In genomic region chr13:40665061-40665753, GRCh38 we compare ENCODE assay signal across 2 cellular contexts.
TF ChIP-seq lines count a peak whose summit lies in the region.

No MANE protein-coding gene starts in this region.

TF ChIP-seq in SK-N-SH, 30 proteins besides CTCF, POLR2A, EP300 and RAD21 (continued from another document):
- no peak for TF ChIP-seq IRF3 (IDR thresholded peaks at IDR 0.05; ENCODE audit: low read depth, low read length)

TF ChIP-seq in K562, 482 proteins besides CTCF, POLR2A, EP300 and RAD21 (continued from another document and continues in another):
- TF ChIP-seq E2F6 (IDR thresholded peaks at IDR 0.05; ENCODE audit: borderline replicate concordance in 1 of 2, extremely low read depth in 1 of 2, insufficient read depth in 1 of 2, insufficient read length in 1 of 2, low read depth in 1 of 2, low read length in 1 of 2, poor library complexity in 1 of 2, severe bottlenecking in 1 of 2) (peak in 1 of 2 experiments; percentile 5), MYC (IDR thresholded peaks at IDR 0.05; ENCODE audit: low read depth, low read length) (no peak), MYC (CRISPR knock-in tag; IDR thresholded peaks at IDR 0.05; ENCODE audit: borderline replicate concordance, low read depth) (no peak), ETV5 (CRISPR knock-in tag; IDR thresholded peaks at IDR 0.05; ENCODE audit: low read depth) (no peak), CCNT2 (IDR thresholded peaks at IDR 0.05; ENCODE audit: borderline replicate concordance, extremely low read depth, insufficient read length, low read depth, low read length) (peak; percentile 1), KDM2B (CRISPR knock-in tag; IDR thresholded peaks at IDR 0.05) (0 out of 2 replicates have a peak, but pooled peaks have one; percentile 26), TGIF2 (CRISPR knock-in tag; IDR thresholded peaks at IDR 0.05) (no peak), RERE (CRISPR knock-in tag; IDR thresholded peaks at IDR 0.05; ENCODE audit: borderline replicate concordance) (no peak), ZNF224 (CRISPR knock-in tag; IDR thresholded peaks at IDR 0.05) (no peak), RBFOX2 (IDR thresholded peaks at IDR 0.05; ENCODE audit: low read depth, low read length) (0 out of 2 replicates have a peak, but pooled peaks have one; percentile 9), SMAD2 (IDR thresholded peaks at IDR 0.05; ENCODE audit: low read depth, low read length) (no peak), COPS2 (conservative IDR thresholded peaks at IDR 0.05) (no peak), L3MBTL2 (IDR thresholded peaks at IDR 0.05) (peak; percentile 4; the same call in 1 of the 2 replicates), CBFA2T3 (IDR thresholded peaks at IDR 0.05) (no peak), SAFB (IDR thresholded peaks at IDR 0.05; ENCODE audit: borderline replicate concordance, low read depth, low read length) (no peak), ESRRB (CRISPR knock-in tag; IDR thresholded peaks at IDR 0.05; ENCODE audit: borderline replicate concordance) (no peak), MCM3 (IDR thresholded peaks at IDR 0.05) (no peak), BCL6 (CRISPR knock-in tag; IDR thresholded peaks at IDR 0.05) (no peak), TFAM (CRISPR knock-in tag; conservative IDR thresholded peaks at IDR 0.05) (no peak), ZNF324 (CRISPR knock-in tag; IDR thresholded peaks at IDR 0.05) (no peak), ZNF280A (IDR thresholded peaks at IDR 0.05; ENCODE audit: low read depth, partially characterized antibody) (no peak), SMARCA5 (IDR thresholded peaks at IDR 0.05) (no peak), ELF2 (CRISPR knock-in tag; IDR thresholded peaks at IDR 0.05) (no peak), VEZF1 (CRISPR knock-in tag; IDR thresholded peaks at IDR 0.05) (peak; percentile 36), NCOA4 (IDR thresholded peaks at IDR 0.05; ENCODE audit: partially characterized antibody) (no peak), FOXA1 (IDR thresholded peaks at IDR 0.05; ENCODE audit: borderline replicate concordance) (no peak), ZNF778 (CRISPR knock-in tag; IDR thresholded peaks at IDR 0.05) (no peak), NFE2 (IDR thresholded peaks at IDR 0.05; ENCODE audit: low read depth) (no peak), IRF2 (CRISPR knock-in tag; IDR thresholded peaks at IDR 0.05) (no peak), POLR2G (IDR thresholded peaks at IDR 0.05; ENCODE audit: low read depth, low read length) (no peak; the same call in 1 of the 2 replicates), E2F3 (CRISPR knock-in tag; IDR thresholded peaks at IDR 0.05) (no peak), XRCC3 (IDR thresholded peaks at IDR 0.05) (no peak), MIER1 (IDR thresholded peaks at IDR 0.05; ENCODE audit: low read depth) (no peak), BRF1 (IDR thresholded peaks at IDR 0.05; ENCODE audit: borderline replicate concordance, extremely low read depth, insufficient read length) (no peak), ELK1 (CRISPR knock-in tag; IDR thresholded peaks at IDR 0.05) (no peak), HMG20A (CRISPR knock-in tag; conservative IDR thresholded peaks at IDR 0.05) (no peak), HMBOX1 (IDR thresholded peaks at IDR 0.05) (no peak), CAMTA2 (CRISPR knock-in tag; conservative IDR thresholded peaks at IDR 0.05) (no peak), DLX4 (CRISPR knock-in tag; IDR thresholded peaks at IDR 0.05) (no peak), ZNF551 (CRISPR knock-in tag; IDR thresholded peaks at IDR 0.05) (no peak), HMG20B (CRISPR knock-in tag; IDR thresholded peaks at IDR 0.05) (no peak), EGR1 (conservative IDR thresholded peaks at IDR 0.05) (no peak), ZBTB12 (CRISPR knock-in tag; IDR thresholded peaks at IDR 0.05) (no peak), NR0B1 (IDR thresholded peaks at IDR 0.05; ENCODE audit: partially characterized antibody) (no peak), ZBTB9 (CRISPR knock-in tag; IDR thresholded peaks at IDR 0.05) (no peak), ZFPM2 (CRISPR knock-in tag; IDR thresholded peaks at IDR 0.05) (no peak), SIRT6 (IDR thresholded peaks at IDR 0.05; ENCODE audit: low read depth, low read length) (no peak), NFIC (IDR thresholded peaks at IDR 0.05) (no peak), NR1H2 (CRISPR knock-in tag; IDR thresholded peaks at IDR 0.05) (no peak), UBTF (IDR thresholded peaks at IDR 0.05; ENCODE audit: borderline replicate concordance in 1 of 2, low read depth in 2 of 2, low read length in 2 of 2) (peak in 1 of 2 experiments; percentile 40; a peak in 1 of 4 replicates)
